ENCODE assay signal across 32 cellular contexts in genomic region chr4:154616287-154616686, GRCh38. TPM values are rescaled to one million over a fixed set of nuclear protein-coding genes. Genes with fewer than 3 reads are reported as not detected.
DNase-seq lines count a peak whose midpoint lies in the region; ATAC-seq, FAIRE-seq and TF ChIP-seq lines count a peak whose summit lies in the region.
"Had no signal": no experiment of that assay in that cellular context is flagged by ENCODE, and none has a peak within 500 bp of the region (broad histone marks: within the 10 kb centered on the region; RNA-seq: fewer than 3 reads in every experiment).

No MANE protein-coding gene starts in this region.

- no peaks in the 10 kb centered on the region for H3K79me2 ChIP-seq in GM12878 (ENCODE audit: control insufficient read depth, insufficient read depth, low read length)

- no peaks in the 10 kb centered on the region for H3K9me3 Mint-ChIP-seq in stimulated activated naive CD8-positive, alpha-beta T cell treated with anti-CD3 and anti-CD28 coated beads, Interleukin-15, Interleukin-2, amounts not matched to agents 100 ng/mL and 50 ng/mL, for 24 hours
- H3K9me3 Mint-ChIP-seq: activated B cell treated with CpG ODN at 0.5 μM for 24 hours; activated CD4-positive, alpha-beta memory T cell treated with anti-CD3 and anti-CD28 coated beads, Interleukin-2, amount 10 ng/mL, durations not matched to agents 7 days and 5 days; activated naive CD4-positive, alpha-beta T cell treated with anti-CD3 and anti-CD28 coated beads, Interleukin-2, amount 50 U/mL, for 24 hours; activated T-cell treated with anti-CD3 and anti-CD28 coated beads, Interleukin-2, amount 50 U/mL, for 4 hours; CD4-positive, alpha-beta memory T cell had no signal

- H3K36me3 Mint-ChIP-seq in stimulated activated naive CD8-positive, alpha-beta T cell treated with anti-CD3 and anti-CD28 coated beads, Interleukin-15, Interleukin-2, amounts not matched to agents 100 ng/mL and 50 ng/mL, for 24 hours (ENCODE audit: low read depth) = no peaks in the 10 kb centered on the region
- H3K36me3 Mint-ChIP-seq: activated naive CD4-positive, alpha-beta T cell treated with anti-CD3 and anti-CD28 coated beads, Interleukin-2, amount 50 U/mL, for 24 hours; CD4-positive, alpha-beta memory T cell had no signal

- no peak for TF ChIP-seq RAD21 in GM12878 (IDR thresholded peaks at IDR 0.05; ENCODE audit: insufficient read depth, low read depth, low read length)

- TF ChIP-seq CTCF in GM12878 (IDR thresholded peaks at IDR 0.05 in 2 of 3, conservative IDR thresholded peaks at IDR 0.05 in 1 of 3; ENCODE audit: control insufficient read depth in 2 of 3, extremely low read depth in 1 of 3, insufficient read depth in 1 of 3, low read depth in 3 of 3, low read length in 3 of 3) = no peak

- no peaks in the 10 kb centered on the region for H4K20me1 ChIP-seq in GM12878 (ENCODE audit: control insufficient read depth, insufficient read depth)

- no peak for TF ChIP-seq EP300 in GM12878 (IDR thresholded peaks at IDR 0.05; ENCODE audit: borderline replicate concordance in 1 of 2, control insufficient read depth in 1 of 2, low read depth in 2 of 2, low read length in 2 of 2)

- peaks cover 13% of the 10 kb centered on the region for H3K4me1 ChIP-seq in GM12878 (ENCODE audit: control insufficient read depth, insufficient read depth, low read length)
- H3K4me1 ChIP-seq: esophagus muscularis mucosa, gastrocnemius medialis had no signal

- intact Hi-C loops in GM12878 (cut with micrococcal nuclease; ENCODE audit: unreplicated experiment) = no loop called here

- H3K9ac ChIP-seq in GM12878 (ENCODE audit: control insufficient read depth, insufficient read depth, low read length) = no peak overlapping the region
- H3K9ac ChIP-seq: SK-N-SH had no signal

- RAD21 ChIA-PET in GM12878 (lab: Charles Lee; ENCODE audit: unreplicated experiment) = interaction anchor here (0.6 to 4.5 kb wide), 6 partner anchors 57 to 831 kb away, joined by 3 to 44 read pairs (median 5); partner anchors contain the start of gene PLRG1

- H3K27me3 Mint-ChIP-seq in stimulated activated naive CD8-positive, alpha-beta T cell treated with anti-CD3 and anti-CD28 coated beads, Interleukin-15, Interleukin-2, amounts not matched to agents 100 ng/mL and 50 ng/mL, for 24 hours = peaks cover 9% of the 10 kb centered on the region

- 88% methylated on average over 4 of the region's 4 CpGs for WGBS in GM12878 (ENCODE audit: insufficient coverage, insufficient replicate concordance, low lambda C conversion rate, missing lambda C conversion rate)

- no peak overlapping the region for H3K4me3 ChIP-seq in GM12878
- H3K4me3 ChIP-seq: esophagus muscularis mucosa, gastrocnemius medialis, smooth muscle cell had no signal

- H3K27ac ChIP-seq in GM12878 (ENCODE audit: control insufficient read depth, insufficient read depth) (peak overlapping the region; percentile 43), substantia nigra (ENCODE audit: low read depth, low read length, poor library complexity, severe bottlenecking) (no peak overlapping the region)
- H3K27ac ChIP-seq: esophagus muscularis mucosa, gastrocnemius medialis had no signal

- no peak for FAIRE-seq in GM12878 (lab: Jason Lieb, UNC)
- FAIRE-seq: astrocyte, HTR-8/SVneo, urothelium cell line had no signal

- no TSS peak for BruUV-seq in GM12878 (replicated peaks; lab: Mats Ljungman, UMichigan)

- H3K4me2 ChIP-seq in GM12878 (ENCODE audit: control insufficient read depth, insufficient read depth) = peak overlapping the region; percentile 72
- H3K4me2 ChIP-seq: SK-N-SH, smooth muscle cell had no signal

- H3K4me3 Mint-ChIP-seq in stimulated activated naive CD8-positive, alpha-beta T cell treated with anti-CD3 and anti-CD28 coated beads, Interleukin-15, Interleukin-2, amounts not matched to agents 100 ng/mL and 50 ng/mL, for 24 hours = no peak overlapping the region
- H3K4me3 Mint-ChIP-seq: activated B cell treated with CpG ODN at 0.5 μM for 24 hours; activated CD4-positive, alpha-beta memory T cell treated with anti-CD3 and anti-CD28 coated beads, Interleukin-2, amount 10 ng/mL, durations not matched to agents 7 days and 5 days; activated naive CD4-positive, alpha-beta T cell treated with anti-CD3 and anti-CD28 coated beads, Interleukin-2, amount 50 U/mL, for 24 hours; activated T-cell treated with anti-CD3 and anti-CD28 coated beads, Interleukin-2, amount 50 U/mL, for 4 hours had no signal

- no peak for ATAC-seq in stimulated activated naive CD8-positive, alpha-beta T cell treated with anti-CD3 and anti-CD28 coated beads, Interleukin-15, Interleukin-2, amounts not matched to agents 100 U/mL and 50 U/mL, for 24 hours
- ATAC-seq in GM21528 (IDR thresholded peaks at IDR 0.05; ENCODE audit: low FRiP score, unreplicated experiment) (peak; percentile 3), GM12878 (no peak)
- ATAC-seq: gastrocnemius medialis had no signal

- H3K4me1 Mint-ChIP-seq in stimulated activated naive CD8-positive, alpha-beta T cell treated with anti-CD3 and anti-CD28 coated beads, Interleukin-15, Interleukin-2, amounts not matched to agents 100 ng/mL and 50 ng/mL, for 24 hours (ENCODE audit: low read depth) = peaks cover 8% of the 10 kb centered on the region

- H3K27me3 ChIP-seq in GM12878 (replicated peaks in 1 of 2; ENCODE audit: control insufficient read depth in 2 of 2, insufficient read depth in 2 of 2, low read length in 1 of 2) = no peaks in the 10 kb centered on the region
- H3K27me3 ChIP-seq: esophagus muscularis mucosa, gastrocnemius medialis had no signal

- H2AFZ ChIP-seq in GM12878 (ENCODE audit: control insufficient read depth, low read depth, low read length) = peak overlapping the region; percentile 89

- no peaks in the 10 kb centered on the region for H3K36me3 ChIP-seq in GM12878 (ENCODE audit: control insufficient read depth in 2 of 2, insufficient read depth in 2 of 2, low read length in 1 of 2)
- H3K36me3 ChIP-seq: esophagus muscularis mucosa, gastrocnemius medialis had no signal

- TF ChIP-seq POLR2A in GM12878 (IDR thresholded peaks at IDR 0.05; ENCODE audit: low read depth, low read length) = no peak

- POLR2A ChIA-PET in GM12878 (lab: Charles Lee) = interaction anchor here (0.6 kb wide), 1 partner anchor 184 kb away, joined by 3 read pairs; no protein-coding TSS in a partner anchor

- H3K9me3 ChIP-seq in GM12878 (replicated peaks; ENCODE audit: control insufficient read depth, insufficient read depth, low read length) = no peaks in the 10 kb centered on the region
- H3K9me3 ChIP-seq: esophagus muscularis mucosa, gastrocnemius medialis, SK-N-SH had no signal

- CTCF ChIA-PET in GM12878 (lab: Yijun Ruan, JAX) = interaction anchor here (1.0 to 19.0 kb wide), 4 partner anchors 9 to 110 kb away, joined by 3 to 796 read pairs (median 18); partner anchors contain the start of genes FGB and PLRG1

- peak overlapping the region; percentile 55 for H3K27ac Mint-ChIP-seq in stimulated activated naive CD8-positive, alpha-beta T cell treated with anti-CD3 and anti-CD28 coated beads, Interleukin-15, Interleukin-2, amounts not matched to agents 100 ng/mL and 50 ng/mL, for 24 hours
- H3K27ac Mint-ChIP-seq: activated B cell treated with CpG ODN at 0.5 μM for 24 hours; activated CD4-positive, alpha-beta memory T cell treated with anti-CD3 and anti-CD28 coated beads, Interleukin-2, amount 10 ng/mL, durations not matched to agents 7 days and 5 days; activated naive CD4-positive, alpha-beta T cell treated with anti-CD3 and anti-CD28 coated beads, Interleukin-2, amount 50 U/mL, for 24 hours; CD4-positive, alpha-beta memory T cell had no signal

- DNase-seq in stimulated activated naive CD8-positive, alpha-beta T cell treated with anti-CD3 and anti-CD28 coated beads, Interleukin-15, Interleukin-2, amounts not matched to agents 100 U/mL and 50 U/mL, for 24 hours = no peak
- DNase-seq in GM12878 (ENCODE audit: low read depth, low spot score) (no peak), germinal center (ENCODE audit: low spot score) (no peak), H4 (ENCODE audit: low spot score) (no peak), substantia nigra (lab: John Stamatoyannopoulos, UW) (no peak), NCI-H1436 treated with DMSO at 0.1 percent for 48 hours (lab: John Stamatoyannopoulos, UW) (no peak)
- DNase-seq: activated B cell treated with CpG ODN at 0.5 μM for 24 hours; activated CD4-positive, alpha-beta memory T cell treated with anti-CD3 and anti-CD28 coated beads, Interleukin-2, amount 10 ng/mL, durations not matched to agents 7 days and 5 days; activated T-cell treated with anti-CD3 and anti-CD28 coated beads, Interleukin-2, amount 50 U/mL, for 4 hours; CD4-positive, alpha-beta memory T cell; cerebellar nuclear complex; effector CD4-positive, alpha-beta T cell; gastrocnemius medialis; GF-D8; GOT3; Kasumi-1; NCI-H1105; NCI-H2081 treated with DMSO at 0.1 percent for 48 hours; NCI-H510A; SK-N-SH; stimulated activated CD4-positive, alpha-beta T cell treated with anti-CD3 and anti-CD28 coated beads, Interleukin-2, amount 100 ng/mL, for 48 hours; T-helper 9 cell had no signal

- SMC1A ChIA-PET in GM12878 (lab: Charles Lee; ENCODE audit: uncharacterized antibody, unreplicated experiment) = interaction anchor here (0.8 to 1.2 kb wide), 4 partner anchors 26 to 110 kb away, joined by 3 to 5 read pairs (median 4); partner anchors contain the start of gene FGA

- in situ Hi-C loops in GM12878 (cut with MboI) = loop anchor here (5.0 kb wide), 1 partner anchor 64 kb away; the partner anchor contains the start of gene PLRG1

RNA-seq across cellular contexts. Expression of gene FGG, which starts 3.8 kb away (rescaled TPM):
- total RNA-seq in GM12878 (2013; cell fraction: nucleolus; rRNA removed) = not detected in 2 replicates
- not detected in 2 replicates for total RNA-seq in GM12878 (2014; rRNA removed)
- not detected in 2 replicates for total RNA-seq in GM12878 (2014; rRNA removed; fragmentation: Illumina TruSeq; extraction: Trizol)
- 1.8 and 1.9 TPM in 2 replicates for total RNA-seq in GM12878 (2021)
- polyA plus RNA-seq in GM12878 (2011; ENCODE audit: low read depth) = not detected
- polyA plus RNA-seq in GM12878 (2011; rRNA removed) = not detected in 2 replicates
- not detected in 2 replicates for polyA plus RNA-seq in GM12878 (2011; cell fraction: cytosol; rRNA removed)
- polyA plus RNA-seq in GM12878 (2011; cell fraction: nucleus; rRNA removed) = not detected in 2 replicates
- not detected in 2 replicates for polyA plus RNA-seq in GM12878 (2012)
- polyA plus RNA-seq in GM12878 (2014; fragmentation: Illumina TruSeq; extraction: Trizol) = not detected in 2 replicates
- polyA plus RNA-seq in GM12878 (2014; fragmentation: Nextera tagmentation; extraction: Ambion mirVana) = not detected
- polyA plus RNA-seq in GM12878 (2014; rRNA removed) = not detected in 2 replicates
- not detected for polyA plus RNA-seq in GM12878 (2016; fragmentation: Nextera tagmentation; extraction: Ambion mirVana)
- polyA minus RNA-seq in GM12878 (2011; rRNA and poly(A)+ RNA removed) = not detected in 2 replicates
- polyA minus RNA-seq in GM12878 (2011; cell fraction: cytosol; rRNA and poly(A)+ RNA removed) = not detected in 2 replicates
- not detected in 2 replicates for polyA minus RNA-seq in GM12878 (2011; cell fraction: nucleus; rRNA and poly(A)+ RNA removed)
- not detected in 2 replicates for total RNA-seq in H4 (2014; rRNA removed; shearing (Covaris generic))
- total RNA-seq: activated B cell treated with CpG ODN at 0.5 μM for 24 hours; activated CD4-positive, alpha-beta memory T cell treated with anti-CD3 and anti-CD28 coated beads, Interleukin-2, amount 10 ng/mL, durations not matched to agents 7 days and 5 days; astrocyte; CD4-positive, alpha-beta memory T cell; esophagus muscularis mucosa; kidney epithelial cell; lung microvascular endothelial cell; smooth muscle cell had no signal
- polyA plus RNA-seq: CD4-positive, alpha-beta memory T cell; SK-N-SH had no signal

RNA-seq across cellular contexts. Expression of gene FGA, which starts 25.7 kb away (rescaled TPM):
- total RNA-seq in GM12878 (2013; cell fraction: nucleolus; rRNA removed) = not detected in 2 replicates
- total RNA-seq in GM12878 (2014; rRNA removed) = not detected in 2 replicates
- not detected in 2 replicates for total RNA-seq in GM12878 (2014; rRNA removed; fragmentation: Illumina TruSeq; extraction: Trizol)
- 2.8 and 3.6 TPM in 2 replicates for total RNA-seq in GM12878 (2021)
- polyA plus RNA-seq in GM12878 (2011; ENCODE audit: low read depth) = not detected
- not detected in 2 replicates for polyA plus RNA-seq in GM12878 (2011; rRNA removed)
- not detected in 2 replicates for polyA plus RNA-seq in GM12878 (2011; cell fraction: cytosol; rRNA removed)
- not detected in 2 replicates for polyA plus RNA-seq in GM12878 (2011; cell fraction: nucleus; rRNA removed)
- not detected in 2 replicates for polyA plus RNA-seq in GM12878 (2012)
- not detected in 2 replicates for polyA plus RNA-seq in GM12878 (2014; fragmentation: Illumina TruSeq; extraction: Trizol)
- not detected for polyA plus RNA-seq in GM12878 (2014; fragmentation: Nextera tagmentation; extraction: Ambion mirVana)
- not detected in 2 replicates for polyA plus RNA-seq in GM12878 (2014; rRNA removed)
- polyA plus RNA-seq in GM12878 (2016; fragmentation: Nextera tagmentation; extraction: Ambion mirVana) = not detected
- not detected in 2 replicates for polyA minus RNA-seq in GM12878 (2011; rRNA and poly(A)+ RNA removed)
- polyA minus RNA-seq in GM12878 (2011; cell fraction: cytosol; rRNA and poly(A)+ RNA removed) = not detected in 2 replicates
- polyA minus RNA-seq in GM12878 (2011; cell fraction: nucleus; rRNA and poly(A)+ RNA removed) = not detected in 2 replicates
- total RNA-seq in H4 (2014; rRNA removed; shearing (Covaris generic)) = not detected in 2 replicates
- total RNA-seq: activated B cell treated with CpG ODN at 0.5 μM for 24 hours; activated CD4-positive, alpha-beta memory T cell treated with anti-CD3 and anti-CD28 coated beads, Interleukin-2, amount 10 ng/mL, durations not matched to agents 7 days and 5 days; astrocyte; CD4-positive, alpha-beta memory T cell; esophagus muscularis mucosa; kidney epithelial cell; lung microvascular endothelial cell had no signal
- polyA plus RNA-seq: CD4-positive, alpha-beta memory T cell; SK-N-SH had no signal

RNA-seq across cellular contexts. Expression of gene FGB, which starts 53.5 kb away (rescaled TPM):
- total RNA-seq in GM12878 (2013; cell fraction: nucleolus; rRNA removed) = not detected in 2 replicates
- total RNA-seq in GM12878 (2014; rRNA removed) = not detected in 2 replicates
- not detected in 2 replicates for total RNA-seq in GM12878 (2014; rRNA removed; fragmentation: Illumina TruSeq; extraction: Trizol)
- 2.0 and 2.7 TPM in 2 replicates for total RNA-seq in GM12878 (2021)
- polyA plus RNA-seq in GM12878 (2011; ENCODE audit: low read depth) = not detected
- not detected in 2 replicates for polyA plus RNA-seq in GM12878 (2011; rRNA removed)
- polyA plus RNA-seq in GM12878 (2011; cell fraction: cytosol; rRNA removed) = not detected in 2 replicates
- polyA plus RNA-seq in GM12878 (2011; cell fraction: nucleus; rRNA removed) = not detected in 2 replicates
- not detected in 2 replicates for polyA plus RNA-seq in GM12878 (2012)
- polyA plus RNA-seq in GM12878 (2014; fragmentation: Illumina TruSeq; extraction: Trizol) = 0.04 TPM in 1 of 2 replicates, not detected in the other
- polyA plus RNA-seq in GM12878 (2014; fragmentation: Nextera tagmentation; extraction: Ambion mirVana) = not detected
- not detected in 2 replicates for polyA plus RNA-seq in GM12878 (2014; rRNA removed)
- not detected for polyA plus RNA-seq in GM12878 (2016; fragmentation: Nextera tagmentation; extraction: Ambion mirVana)
- not detected in 2 replicates for polyA minus RNA-seq in GM12878 (2011; rRNA and poly(A)+ RNA removed)
- not detected in 2 replicates for polyA minus RNA-seq in GM12878 (2011; cell fraction: cytosol; rRNA and poly(A)+ RNA removed)
- polyA minus RNA-seq in GM12878 (2011; cell fraction: nucleus; rRNA and poly(A)+ RNA removed) = not detected in 2 replicates
- 1.2 TPM in 1 of 2 replicates, not detected in the other for total RNA-seq in H4 (2014; rRNA removed; shearing (Covaris generic))
- total RNA-seq: activated B cell treated with CpG ODN at 0.5 μM for 24 hours; activated CD4-positive, alpha-beta memory T cell treated with anti-CD3 and anti-CD28 coated beads, Interleukin-2, amount 10 ng/mL, durations not matched to agents 7 days and 5 days; CD4-positive, alpha-beta memory T cell; esophagus muscularis mucosa; lung microvascular endothelial cell; smooth muscle cell had no signal
- polyA plus RNA-seq: CD4-positive, alpha-beta memory T cell; SK-N-SH had no signal
